Comparison of ENCODE assay signal across 25 cellular contexts in genomic region chr1:53891678-53892077, GRCh38. TPM values are rescaled to one million over a fixed set of nuclear protein-coding genes. Genes with fewer than 3 reads are reported as not detected.
"Had no signal": no experiment of that assay in that cellular context is flagged by ENCODE, and none has a peak within 500 bp of the region (broad histone marks: within the 10 kb centered on the region; RNA-seq: fewer than 3 reads in every experiment).

No MANE protein-coding gene starts in this region.

- H3K36me3 Mint-ChIP-seq: mesothelial cell of epicardium had no signal

- H3K27me3 ChIP-seq: esophagus muscularis mucosa, foreskin keratinocyte, hepatocyte, right lobe of liver, suprapubic skin, thyroid gland, upper lobe of left lung, uterus had no signal

- ATAC-seq: foreskin keratinocyte; left cardiac atrium; lower lobe of right lung; psoas muscle; right lobe of liver; stimulated activated effector memory CD8-positive, alpha-beta T cell treated with anti-CD3 and anti-CD28 coated beads, Interleukin-12 subunit alpha, Interleukin-12 subunit beta, amount 100 ng/mL, for 72 hours; stimulated activated naive CD8-positive, alpha-beta T cell treated with anti-CD3 and anti-CD28 coated beads, Interleukin-15, Interleukin-2, amounts not matched to agents 100 U/mL and 50 U/mL, for 24 hours had no signal

- H3K27ac ChIP-seq: epithelial cell of prostate, esophagus muscularis mucosa, hepatocyte, psoas muscle, right lobe of liver, suprapubic skin, uterus had no signal

- H3K4me2 ChIP-seq: hepatocyte had no signal

- H3K27ac Mint-ChIP-seq: memory B cell; mesothelial cell of epicardium; nephron; stimulated activated effector memory CD8-positive, alpha-beta T cell treated with anti-CD3 and anti-CD28 coated beads, Interleukin-12 subunit alpha, Interleukin-12 subunit beta, amount 100 ng/mL, for 72 hours had no signal

- H2AFZ ChIP-seq: hepatocyte had no signal

- H3K9me3 ChIP-seq: esophagus muscularis mucosa, left ventricle myocardium inferior, lower lobe of right lung, psoas muscle, right lobe of liver, suprapubic skin, thyroid gland, upper lobe of left lung, uterus had no signal

- H3K4me3 Mint-ChIP-seq: memory B cell; mesothelial cell of epicardium; stimulated activated effector memory CD8-positive, alpha-beta T cell treated with anti-CD3 and anti-CD28 coated beads, Interleukin-12 subunit alpha, Interleukin-12 subunit beta, amount 100 ng/mL, for 72 hours had no signal

- H3K4me1 ChIP-seq: uterus had no signal

- DNase-seq: effector memory CD4-positive, alpha-beta T cell; foreskin keratinocyte; kidney; left cardiac atrium; left ventricle myocardium inferior; lower lobe of right lung; psoas muscle; retina; right lobe of liver; stimulated activated CD4-positive, alpha-beta T cell treated with anti-CD3 and anti-CD28 coated beads, Interleukin-4, amount 100 ng/mL, for 1 hour; stimulated activated CD8-positive, alpha-beta memory T cell treated with anti-CD3 and anti-CD28 coated beads, Interleukin-4, amount 100 ng/mL, for 48 hours; stimulated activated naive CD8-positive, alpha-beta T cell treated with anti-CD3 and anti-CD28 coated beads, Interleukin-15, Interleukin-2, amounts not matched to agents 100 U/mL and 50 U/mL, for 24 hours; thyroid gland; uterus had no signal

- H3K79me2 ChIP-seq: hepatocyte had no signal

- H3K9me3 Mint-ChIP-seq: memory B cell; mesothelial cell of epicardium; nephron; stimulated activated effector memory CD8-positive, alpha-beta T cell treated with anti-CD3 and anti-CD28 coated beads, Interleukin-12 subunit alpha, Interleukin-12 subunit beta, amount 100 ng/mL, for 72 hours had no signal

- H3K36me3 ChIP-seq: uterus had no signal

- H3K4me3 ChIP-seq: esophagus muscularis mucosa, hepatocyte, left ventricle myocardium inferior, lower lobe of right lung, psoas muscle, right lobe of liver, suprapubic skin, thyroid gland, upper lobe of left lung, uterus had no signal

RNA-seq across cellular contexts. Expression of gene DIO1, which starts 2.3 kb away (rescaled TPM):
- total RNA-seq: esophagus muscularis mucosa, foreskin keratinocyte, left cardiac atrium, left ventricle myocardium inferior, lower lobe of right lung, mesothelial cell of epicardium, myocyte, omental fat pad, psoas muscle, suprapubic skin had no signal
- polyA plus RNA-seq: foreskin keratinocyte, psoas muscle had no signal
